Comparison of ENCODE assay signal across 30 cellular contexts in genomic region chr17:17019430-17019762, GRCh38. TPM values are rescaled to one million over a fixed set of nuclear protein-coding genes. Genes with fewer than 3 reads are reported as not detected.
A peak's percentile ranks its signal among the peaks of the same experiment; 100 is the strongest.
DNase-seq lines count a peak whose midpoint lies in the region; ATAC-seq and TF ChIP-seq lines count a peak whose summit lies in the region.
"Had no signal": no experiment of that assay in that cellular context is flagged by ENCODE, and none has a peak within 500 bp of the region (broad histone marks: within the 10 kb centered on the region; RNA-seq: fewer than 3 reads in every experiment).

No MANE protein-coding gene starts in this region.

- H3K27me3 Mint-ChIP-seq in H9 (ENCODE audit: low read depth) (peaks cover 4% of the 10 kb centered on the region; the same call in 1 of the 2 replicates), memory B cell (no peaks in the 10 kb centered on the region)
- H3K27me3 Mint-ChIP-seq: activated CD8-positive, alpha-beta T cell treated with anti-CD3 and anti-CD28 coated beads for 36 hours; stimulated activated naive CD8-positive, alpha-beta T cell treated with anti-CD3 and anti-CD28 coated beads, Interleukin-15, Interleukin-2, amounts not matched to agents 100 ng/mL and 50 ng/mL, for 24 hours had no signal

- H3K27me3 ChIP-seq in H9 (ENCODE audit: insufficient read depth, low read length) (no peaks in the 10 kb centered on the region), SJSA1 (replicated peaks) (no peaks in the 10 kb centered on the region), stomach (no peaks in the 10 kb centered on the region), sigmoid colon (no peaks in the 10 kb centered on the region), left lung (no peaks in the 10 kb centered on the region)
- H3K27me3 ChIP-seq: gastroesophageal sphincter, right lobe of liver had no signal

- no peak overlapping the region for H2BK15ac ChIP-seq in H9 (ENCODE audit: low read depth, low read length)

- H3K4me1 Mint-ChIP-seq in H9 (peaks cover 2 to 4% of the 10 kb centered on the region in 2 experiments; a peak in 2 of 4 replicates), memory B cell (peaks cover 12% of the 10 kb centered on the region)

- H3K36me3 Mint-ChIP-seq in H9 (ENCODE audit: insufficient read depth in 1 of 3, low read depth in 3 of 3), result no peaks in the 10 kb centered on the region
- no peaks in the 10 kb centered on the region for H3K36me3 Mint-ChIP-seq in memory B cell

- H3K4me3 Mint-ChIP-seq in H9, result no peak overlapping the region
- H3K4me3 Mint-ChIP-seq in memory B cell, result no peak overlapping the region
- H3K4me3 Mint-ChIP-seq: activated CD8-positive, alpha-beta T cell treated with anti-CD3 and anti-CD28 coated beads for 36 hours; nephron; stimulated activated naive CD8-positive, alpha-beta T cell treated with anti-CD3 and anti-CD28 coated beads, Interleukin-15, Interleukin-2, amounts not matched to agents 100 ng/mL and 50 ng/mL, for 24 hours had no signal

- intact Hi-C loops in stomach (cut with DNase I; ENCODE audit: low total_unique reads) (no loop called here), sigmoid colon (cut with DNase I) (no loop called here), left lung (cut with DNase I) (no loop called here)

- no peaks in the 10 kb centered on the region for H3K4me1 ChIP-seq in H9 (ENCODE audit: insufficient read depth, low read length)
- peaks cover 44% of the 10 kb centered on the region for H3K4me1 ChIP-seq in SJSA1 (replicated peaks)
- H3K4me1 ChIP-seq in stomach, result peaks cover 35 to 65% (median 52%) of the 10 kb centered on the region in 4 donors
- no peaks in the 10 kb centered on the region for H3K4me1 ChIP-seq in sigmoid colon
- peaks cover 13 to 22% of the 10 kb centered on the region in 2 donors for H3K4me1 ChIP-seq in left lung
- H3K4me1 ChIP-seq: gastroesophageal sphincter, right lobe of liver had no signal

- no peak overlapping the region for H2AFZ ChIP-seq in H9 (ENCODE audit: low read length)

- DNase-seq in H9 (peak; percentile 26), SJSA1 (ENCODE audit: low read depth in 1 of 2, low spot score in 2 of 2) (no peak), memory B cell (ENCODE audit: low spot score in 2 of 2) (no peak), stomach (no peak), sigmoid colon (no peak), left lung (no peak)
- DNase-seq: activated CD4-positive, alpha-beta T cell treated with anti-CD3 and anti-CD28 coated beads for 1 hour; activated CD8-positive, alpha-beta T cell treated with anti-CD3 and anti-CD28 coated beads for 36 hours; central memory CD4-positive, alpha-beta T cell; COR-L47; DMS79 treated with DMSO at 0.1 percent for 48 hours; HCEC 1CT; KG1; left ventricle myocardium superior; midbrain; MM.1S; NCI-H2029 treated with DMSO at 0.1 percent for 48 hours; NCI-H226; NCI-H748 treated with DMSO at 0.1 percent for 48 hours; right lobe of liver had no signal

- no CpG with 5 or more reads among the region's 5 CpGs for WGBS in H9 (ENCODE audit: extremely low coverage, insufficient read length, low lambda C conversion rate)
- WGBS in stomach, 5 donors, result 75 to 97% (median 82%) methylated on average over 4 to 5 of the region's 5 CpGs
- 86 to 89% methylated on average over 5 of the region's 5 CpGs for WGBS in sigmoid colon, 2 donors

- H3T11ph ChIP-seq in H9 (ENCODE audit: low read length), result no peak overlapping the region

- no peak overlapping the region for H3K56ac ChIP-seq in H9 (ENCODE audit: insufficient read length, low read depth, low read length)

- H2AK5ac ChIP-seq in H9 (ENCODE audit: insufficient read length, low read length), result no peak overlapping the region

- TF ChIP-seq CTCF in H9 (conservative IDR thresholded peaks at IDR 0.05), result no peak
- no peak for TF ChIP-seq CTCF in stomach (IDR thresholded peaks at IDR 0.05)
- no peak for TF ChIP-seq CTCF in sigmoid colon (IDR thresholded peaks at IDR 0.05)
- TF ChIP-seq CTCF in left lung (IDR thresholded peaks at IDR 0.05), result no peak

- no peak overlapping the region for H3K27ac ChIP-seq in H9 (ENCODE audit: insufficient read length, low read depth, low read length)
- H3K27ac ChIP-seq in SJSA1, result peak overlapping the region; percentile 98; the same call in 1 of the 2 replicates
- H3K27ac ChIP-seq in stomach, result peak overlapping the region; percentile 72 to 86 (median 79)
- H3K27ac ChIP-seq in sigmoid colon, result no peak overlapping the region
- no peak overlapping the region for H3K27ac ChIP-seq in left lung
- H3K27ac ChIP-seq: gastroesophageal sphincter, right lobe of liver, SK-N-MC had no signal

- H3K79me1 ChIP-seq in H9 (ENCODE audit: insufficient read depth, low read depth, low read length, poor library complexity, severe bottlenecking), result no peaks in the 10 kb centered on the region

- H3K23me2 ChIP-seq in H9 (ENCODE audit: insufficient read length, low read depth, low read length, poor library complexity, severe bottlenecking), result no peaks in the 10 kb centered on the region

- H3K36me3 ChIP-seq in SJSA1 (no peaks in the 10 kb centered on the region), stomach (no peaks in the 10 kb centered on the region), sigmoid colon (no peaks in the 10 kb centered on the region), left lung (no peaks in the 10 kb centered on the region)
- H3K36me3 ChIP-seq: BLaER1 treated with 17β-estradiol and CSF1 and Interleukin-3, amounts not matched to agents 10 nM and 100 nM; gastroesophageal sphincter; right lobe of liver had no signal

- H4K8ac ChIP-seq in H9 (replicated peaks; ENCODE audit: insufficient read length, low read depth, low read length), result no peak overlapping the region

- H3K27ac Mint-ChIP-seq in H9 (no peak overlapping the region; a peak in 1 of 7 replicates), memory B cell (peak overlapping the region; percentile 24)
- H3K27ac Mint-ChIP-seq: activated CD8-positive, alpha-beta T cell treated with anti-CD3 and anti-CD28 coated beads for 36 hours; activated T-helper 2 cell treated with anti-CD3 and anti-CD28 coated beads, Interferon-gamma antibody, Interleukin-2, Interleukin-4, amounts not matched to agents 10 μg/mL and 5 μg/mL and 100 μg/mL, durations not matched to agents 14 hours and 24 hours and 36 hours; stimulated activated naive CD8-positive, alpha-beta T cell treated with anti-CD3 and anti-CD28 coated beads, Interleukin-15, Interleukin-2, amounts not matched to agents 100 ng/mL and 50 ng/mL, for 24 hours had no signal

- no peak overlapping the region for H4K91ac ChIP-seq in H9 (ENCODE audit: insufficient read length, low read depth, low read length)

- no peaks in the 10 kb centered on the region for H4K20me1 ChIP-seq in H9 (ENCODE audit: control insufficient read depth, insufficient read depth, insufficient read length)

- no peak overlapping the region for H3K18ac ChIP-seq in H9 (ENCODE audit: insufficient read length, low read depth, low read length)

- ATAC-seq in memory B cell (ENCODE audit: low read depth) (no peak), GM21390 (IDR thresholded peaks at IDR 0.05; ENCODE audit: unreplicated experiment) (no peak), left lung (no peak)
- ATAC-seq: activated CD8-positive, alpha-beta T cell treated with anti-CD3 and anti-CD28 coated beads for 36 hours; gastroesophageal sphincter; left ventricle myocardium superior had no signal

- no peak overlapping the region for H3K23ac ChIP-seq in H9 (ENCODE audit: insufficient read length, low read depth, low read length)

- TF ChIP-seq EP300 in stomach (IDR thresholded peaks at IDR 0.05) (no peak), sigmoid colon (IDR thresholded peaks at IDR 0.05) (no peak)

- no peaks in the 10 kb centered on the region for H3K9me3 ChIP-seq in H9 (ENCODE audit: control insufficient read depth, low read depth, low read length)
- H3K9me3 ChIP-seq in SJSA1 (replicated peaks), result no peaks in the 10 kb centered on the region
- no peaks in the 10 kb centered on the region for H3K9me3 ChIP-seq in stomach
- H3K9me3 ChIP-seq in sigmoid colon, result no peaks in the 10 kb centered on the region
- no peaks in the 10 kb centered on the region for H3K9me3 ChIP-seq in left lung
- H3K9me3 ChIP-seq: BLaER1 treated with 17β-estradiol and CSF1 and Interleukin-3, amounts not matched to agents 10 nM and 100 nM; gastroesophageal sphincter; right lobe of liver had no signal

- H2BK120ac ChIP-seq in H9 (ENCODE audit: low read depth, low read length, poor library complexity, severe bottlenecking), result no peak overlapping the region

- H3K9me3 Mint-ChIP-seq in H9, result no peaks in the 10 kb centered on the region; a peak in 1 of 5 replicates
- no peaks in the 10 kb centered on the region for H3K9me3 Mint-ChIP-seq in memory B cell
- H3K9me3 Mint-ChIP-seq: activated CD8-positive, alpha-beta T cell treated with anti-CD3 and anti-CD28 coated beads for 36 hours; activated T-helper 2 cell treated with anti-CD3 and anti-CD28 coated beads, Interferon-gamma antibody, Interleukin-2, Interleukin-4, amounts not matched to agents 10 μg/mL and 5 μg/mL and 100 μg/mL, durations not matched to agents 14 hours and 24 hours and 36 hours; nephron; stimulated activated naive CD8-positive, alpha-beta T cell treated with anti-CD3 and anti-CD28 coated beads, Interleukin-15, Interleukin-2, amounts not matched to agents 100 ng/mL and 50 ng/mL, for 24 hours had no signal

- TF ChIP-seq POLR2A in stomach (IDR thresholded peaks at IDR 0.05), result no peak
- TF ChIP-seq POLR2A in sigmoid colon (IDR thresholded peaks at IDR 0.05), result no peak

- no peak overlapping the region for H2BK20ac ChIP-seq in H9 (ENCODE audit: low read depth, low read length, poor library complexity, severe bottlenecking)

- no peak overlapping the region for H3K14ac ChIP-seq in H9 (ENCODE audit: insufficient read depth, low read length)

- H3K4me2 ChIP-seq in H9 (ENCODE audit: insufficient read depth, insufficient read length, low read length), result no peak overlapping the region

- no peak overlapping the region for H2BK5ac ChIP-seq in H9 (ENCODE audit: insufficient read length, low read length)

- H3K4me3 ChIP-seq in SJSA1 (no peak overlapping the region), stomach (no peak overlapping the region), sigmoid colon (no peak overlapping the region), left lung (no peak overlapping the region)
- H3K4me3 ChIP-seq: BLaER1 treated with 17β-estradiol and CSF1 and Interleukin-3, amounts not matched to agents 10 nM and 100 nM; gastroesophageal sphincter; right lobe of liver; SK-N-MC had no signal

- no peak overlapping the region for H4K5ac ChIP-seq in H9 (ENCODE audit: insufficient read length, low read depth, low read length)

- H3K9ac ChIP-seq in H9 (ENCODE audit: extremely low read depth, insufficient read length, low read length), result no peak overlapping the region
- H3K9ac ChIP-seq: BLaER1 treated with 17β-estradiol and CSF1 and Interleukin-3, amounts not matched to agents 10 nM and 100 nM had no signal

- H3K79me2 ChIP-seq in H9 (ENCODE audit: insufficient read depth, low read length), result no peaks in the 10 kb centered on the region

- no peak overlapping the region for H3K4ac ChIP-seq in H9 (ENCODE audit: low read depth, low read length)

- no peak overlapping the region for H2BK12ac ChIP-seq in H9 (ENCODE audit: insufficient read length, low read depth, low read length)

RNA-seq across cellular contexts. Expression of gene MPRIP, which starts 22.9 kb away (rescaled TPM):
- total RNA-seq in H9 (2021), result 129 and 132 TPM in 2 replicates
- total RNA-seq in SJSA1 (2014; rRNA removed; shearing (Covaris generic)), result 193 and 199 TPM in 2 replicates
- 100 to 1,000 TPM; 145 to 518 (median 261) TPM for total RNA-seq in stomach
- 100 to 1,000 TPM in 2 of 3 donors, 10 to 100 TPM in 1; 80.2 to 123 (median 114) TPM for polyA plus RNA-seq in stomach
- 100 to 1,000 TPM in 1 of 4 donors, 10 to 100 TPM in 3; 59.6 to 101 (median 80.4) TPM for total RNA-seq in sigmoid colon
- polyA plus RNA-seq in sigmoid colon, result 100 to 1,000 TPM in 1 of 3 donors, 10 to 100 TPM in 2; 43.2 to 113 (median 67.9) TPM
- 100 to 1,000 TPM; 259 to 338 TPM for total RNA-seq in left lung

RNA-seq across cellular contexts. Expression of gene TNFRSF13B, which starts 47.5 kb away (rescaled TPM):
- total RNA-seq in H9 (2021) (0.11 and 0.28 TPM in 2 replicates), stomach (under 1 TPM in 1 of 5 donors, not detected in 4; 0.37 TPM), sigmoid colon (not detected), left lung (under 1 TPM; 0.61 to 0.79 TPM)
- total RNA-seq in SJSA1 (2014; rRNA removed; shearing (Covaris generic)), result not detected in 2 replicates
- polyA plus RNA-seq in stomach (1 to 10 TPM in 2 of 3 donors, under 1 TPM in 1; 0.25 to 1.8 (median 1.8) TPM), sigmoid colon (10 to 100 TPM in 1 of 3 donors, not detected in 2; 15.2 TPM)
- total RNA-seq: activated CD8-positive, alpha-beta T cell treated with anti-CD3 and anti-CD28 coated beads for 36 hours; fibroblast of lung; left ventricle myocardium superior; RPMI7951; T-helper 1 cell treated with Interleukin-12 subunit alpha and Interleukin-12 subunit beta and Interleukin-4 antibody, amounts not matched to agents 30 ng/mL and 1 ng/mL, for 36 hours had no signal
- polyA plus RNA-seq: fibroblast of lung had no signal

Comparison
In these comparisons a context has a peak if more than half of its experiments do, and no peak if none do; other contexts are left out.
1. H3K27ac ChIP-seq: peak in SJSA1 (single experiment) and stomach (5 of 5); none in H9 (single experiment), sigmoid colon (0 of 4) and left lung (0 of 2).